ENCODE assay signal across 1 cellular context in genomic region chr1:156913809-156914387, GRCh38.
TF ChIP-seq lines count a peak whose summit lies in the region.

No MANE protein-coding gene starts in this region.

TF ChIP-seq in IMR-90, 13 proteins besides CTCF, POLR2A, EP300 and RAD21:
- no peak for TF ChIP-seq FOS (IDR thresholded peaks at IDR 0.05; ENCODE audit: low read depth, low read length)
- TF ChIP-seq BHLHE40 (IDR thresholded peaks at IDR 0.05; ENCODE audit: low read depth, low read length), result no peak
- no peak for TF ChIP-seq SMC3 (IDR thresholded peaks at IDR 0.05; ENCODE audit: low read depth, low read length)
- no peak for TF ChIP-seq MAFK (IDR thresholded peaks at IDR 0.05; ENCODE audit: low read depth, low read length)
- TF ChIP-seq RFX5 (IDR thresholded peaks at IDR 0.05; ENCODE audit: low read depth, low read length), result no peak
- TF ChIP-seq CHD1 (IDR thresholded peaks at IDR 0.05; ENCODE audit: low read depth, low read length), result no peak
- TF ChIP-seq NFE2L2 (IDR thresholded peaks at IDR 0.05; ENCODE audit: low read depth, low read length), result no peak
- no peak for TF ChIP-seq RCOR1 (IDR thresholded peaks at IDR 0.05; ENCODE audit: insufficient replicate concordance, low read length)
- TF ChIP-seq MAZ (IDR thresholded peaks at IDR 0.05; ENCODE audit: borderline replicate concordance, low read depth, low read length), result no peak
- TF ChIP-seq CEBPB (IDR thresholded peaks at IDR 0.05; ENCODE audit: low read depth, low read length), result no peak
- no peak for TF ChIP-seq MXI1 (IDR thresholded peaks at IDR 0.05; ENCODE audit: borderline replicate concordance, low read depth, low read length)
- no peak for TF ChIP-seq ELK1 (IDR thresholded peaks at IDR 0.05; ENCODE audit: borderline replicate concordance, low read depth, low read length)
- no peak for TF ChIP-seq USF2 (IDR thresholded peaks at IDR 0.05; ENCODE audit: low read depth, low read length)
